In the genomic region with DNA sequence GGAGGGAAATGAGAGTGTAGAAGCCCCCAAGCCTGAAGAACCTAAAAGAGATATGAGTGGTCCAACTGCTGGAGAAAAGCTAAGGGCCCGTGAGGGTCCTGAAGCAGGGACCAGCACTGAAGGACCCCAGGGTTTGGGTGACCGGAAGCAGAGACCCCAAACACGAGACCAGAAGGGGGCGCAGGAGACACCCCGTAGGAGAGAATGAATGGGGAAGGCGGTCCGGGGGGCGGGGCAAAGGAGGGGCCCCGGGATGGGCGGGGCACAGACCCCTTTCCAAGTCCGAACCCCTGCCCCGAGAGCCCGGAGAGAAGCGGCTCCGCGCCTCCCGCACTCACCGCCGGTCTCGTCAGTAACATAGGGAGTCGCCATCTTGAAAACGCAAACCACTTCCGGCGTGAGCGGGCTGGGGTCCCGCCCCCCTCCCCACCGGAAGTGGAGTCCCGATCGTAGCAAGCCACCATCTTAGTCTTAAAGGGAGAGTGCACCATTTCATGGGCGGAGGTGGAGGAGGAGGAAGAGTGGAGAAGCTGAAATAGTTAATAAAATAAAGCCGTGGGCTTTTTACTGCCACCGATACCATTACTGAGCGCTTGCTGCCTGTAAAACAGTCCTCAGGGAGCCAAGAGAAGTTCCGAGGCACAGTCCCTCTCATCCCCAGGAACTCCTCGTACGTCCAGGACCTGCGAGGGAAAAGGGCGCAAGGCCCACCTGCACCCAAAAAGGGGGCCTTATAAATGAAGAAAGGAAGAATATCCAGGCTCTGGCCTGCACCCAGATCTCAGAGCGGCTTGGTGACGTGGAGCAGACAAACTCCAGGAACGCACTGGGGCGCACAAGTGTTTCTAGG, we compare ENCODE assay signal across 8 cellular contexts. TPM values are rescaled to one million over a fixed set of nuclear protein-coding genes. Genes with fewer than 3 reads are reported as not detected.
DNase-seq lines count a peak whose midpoint lies in the region; ATAC-seq, FAIRE-seq and TF ChIP-seq lines count a peak whose summit lies in the region.

No MANE protein-coding gene starts in this region.

- peak; percentile 81 for TF ChIP-seq CTCF in DND-41 (IDR thresholded peaks at IDR 0.05; ENCODE audit: borderline replicate concordance, extremely low read depth, low read length, poor library complexity, severe bottlenecking)
- TF ChIP-seq CTCF in fibroblast of lung (conservative IDR thresholded peaks at IDR 0.05 in 1 of 2, IDR thresholded peaks at IDR 0.05 in 1 of 2; ENCODE audit: low read depth in 1 of 2, low read length in 2 of 2), result peak; percentile 68 to 79

- peak overlapping the region; percentile 77 for H2AFZ ChIP-seq in DND-41 (ENCODE audit: low read depth, low read length)
- peak overlapping the region; percentile 86 for H2AFZ ChIP-seq in fibroblast of lung (ENCODE audit: low read length)

- H3K27ac Mint-ChIP-seq in activated T-helper 1 cell treated with anti-CD3 and anti-CD28 coated beads, Interleukin-12 subunit alpha, Interleukin-12 subunit beta, Interleukin-2, Interleukin-4 antibody, amounts not matched to agents 30 ng/mL and 10 ng/mL and 1 ng/mL, durations not matched to agents 14 hours and 24 hours and 36 hours, result peak overlapping the region; percentile 96
- H3K27ac Mint-ChIP-seq in naive thymus-derived CD8-positive, alpha-beta T cell, result peak overlapping the region; percentile 95 to 100 (median 98)
- H3K27ac Mint-ChIP-seq in stimulated activated naive B cell treated with anti-CD40 and anti-IgM and Interleukin-4, amounts not matched to agents 10 μg/mL and 1 μg/mL and 100 μg/mL, for 72 hours, result peak overlapping the region; percentile 99

- H3K79me2 ChIP-seq in DND-41 (ENCODE audit: insufficient read depth, low read length) (peaks cover 77% of the 10 kb centered on the region), fibroblast of lung (ENCODE audit: control insufficient read depth, insufficient read depth, low read length) (peaks cover 41% of the 10 kb centered on the region)

- ATAC-seq in DND-41 (ENCODE audit: insufficient read depth, low read depth) (peak; percentile 35), GM21786 (IDR thresholded peaks at IDR 0.05; ENCODE audit: unreplicated experiment) (peak; percentile 40)
- ATAC-seq in naive thymus-derived CD8-positive, alpha-beta T cell, result peak; percentile 41 to 46
- peak; percentile 57 to 59 for ATAC-seq in stimulated activated naive B cell treated with anti-CD40 and anti-IgM and Interleukin-4, amounts not matched to agents 10 μg/mL and 1 μg/mL and 100 μg/mL, for 72 hours (replicated peaks)

- no peaks in the 10 kb centered on the region for H3K9me3 ChIP-seq in DND-41 (ENCODE audit: insufficient read depth, low read length, severe bottlenecking)
- no peaks in the 10 kb centered on the region for H3K9me3 ChIP-seq in fibroblast of lung (ENCODE audit: control insufficient read depth, insufficient read depth, low read depth, low read length)

- DNase-seq in DND-41, result peak; percentile 96
- DNase-seq in Kasumi-1 (lab: John Stamatoyannopoulos, UW), result peak; percentile 94 to 95
- DNase-seq in RCC 7860 (ENCODE audit: low spot score), result peak; percentile 81
- peak; percentile 85 for DNase-seq in activated T-helper 1 cell treated with anti-CD3 and anti-CD28 coated beads, Interleukin-12 subunit alpha, Interleukin-12 subunit beta, Interleukin-2, Interleukin-4 antibody, amounts not matched to agents 30 ng/mL and 10 ng/mL and 1 ng/mL, durations not matched to agents 14 hours and 24 hours and 36 hours (ENCODE audit: low spot score)
- peak; percentile 92 to 94 for DNase-seq in fibroblast of lung (ENCODE audit: low read depth in 2 of 2)
- peak; percentile 77 to 96 (median 88) for DNase-seq in naive thymus-derived CD8-positive, alpha-beta T cell
- peak; percentile 78 for DNase-seq in stimulated activated naive B cell treated with anti-CD40 and anti-IgM and Interleukin-4, amounts not matched to agents 10 μg/mL and 1 μg/mL and 100 μg/mL, for 72 hours

- H3K27me3 Mint-ChIP-seq in activated T-helper 1 cell treated with anti-CD3 and anti-CD28 coated beads, Interleukin-12 subunit alpha, Interleukin-12 subunit beta, Interleukin-2, Interleukin-4 antibody, amounts not matched to agents 30 ng/mL and 10 ng/mL and 1 ng/mL, durations not matched to agents 14 hours and 24 hours and 36 hours (ENCODE audit: insufficient read depth), result no peaks in the 10 kb centered on the region
- no peaks in the 10 kb centered on the region for H3K27me3 Mint-ChIP-seq in naive thymus-derived CD8-positive, alpha-beta T cell
- H3K27me3 Mint-ChIP-seq in stimulated activated naive B cell treated with anti-CD40 and anti-IgM and Interleukin-4, amounts not matched to agents 10 μg/mL and 1 μg/mL and 100 μg/mL, for 72 hours, result no peaks in the 10 kb centered on the region

- H3K36me3 Mint-ChIP-seq in activated T-helper 1 cell treated with anti-CD3 and anti-CD28 coated beads, Interleukin-12 subunit alpha, Interleukin-12 subunit beta, Interleukin-2, Interleukin-4 antibody, amounts not matched to agents 30 ng/mL and 10 ng/mL and 1 ng/mL, durations not matched to agents 14 hours and 24 hours and 36 hours (ENCODE audit: low read depth), result peaks cover 27% of the 10 kb centered on the region
- H3K36me3 Mint-ChIP-seq in naive thymus-derived CD8-positive, alpha-beta T cell, result peaks cover 14 to 28% (median 19%) of the 10 kb centered on the region in 3 donors
- peaks cover 24 to 38% of the 10 kb centered on the region in 2 donors for H3K36me3 Mint-ChIP-seq in stimulated activated naive B cell treated with anti-CD40 and anti-IgM and Interleukin-4, amounts not matched to agents 10 μg/mL and 1 μg/mL and 100 μg/mL, for 72 hours

- H3K27ac ChIP-seq in DND-41 (ENCODE audit: low read length), result peak overlapping the region; percentile 99
- peak overlapping the region; percentile 94 for H3K27ac ChIP-seq in fibroblast of lung (ENCODE audit: insufficient read depth, low read length)

- peaks cover 39% of the 10 kb centered on the region for H3K36me3 ChIP-seq in DND-41 (ENCODE audit: insufficient read depth, low read length)
- no peaks in the 10 kb centered on the region for H3K36me3 ChIP-seq in fibroblast of lung (ENCODE audit: control insufficient read depth, insufficient read depth, low read length)

- H3K4me3 Mint-ChIP-seq in activated T-helper 1 cell treated with anti-CD3 and anti-CD28 coated beads, Interleukin-12 subunit alpha, Interleukin-12 subunit beta, Interleukin-2, Interleukin-4 antibody, amounts not matched to agents 30 ng/mL and 10 ng/mL and 1 ng/mL, durations not matched to agents 14 hours and 24 hours and 36 hours, result peak overlapping the region; percentile 90
- H3K4me3 Mint-ChIP-seq in naive thymus-derived CD8-positive, alpha-beta T cell, result peak overlapping the region; percentile 92 to 100 (median 98)
- H3K4me3 Mint-ChIP-seq in stimulated activated naive B cell treated with anti-CD40 and anti-IgM and Interleukin-4, amounts not matched to agents 10 μg/mL and 1 μg/mL and 100 μg/mL, for 72 hours, result peak overlapping the region; percentile 90 to 98

- POLR2A ChIA-PET in naive thymus-derived CD8-positive, alpha-beta T cell (lab: Charles Lee), result interaction anchor here (0.6 to 10.9 kb wide), 36 partner anchors 10 to 1647 kb away, joined by 3 to 293 read pairs (median 4); partner anchors contain the start of genes BLOC1S1, CBX5, DNAJC14 and GDF11

- H3K4me2 ChIP-seq in DND-41 (ENCODE audit: insufficient read depth, low read length) (peak overlapping the region; percentile 94), fibroblast of lung (ENCODE audit: extremely low read depth, insufficient read depth, low read length) (peak overlapping the region; percentile 81)

- H3K4me3 ChIP-seq in DND-41 (ENCODE audit: low read depth in 1 of 2, low read length in 2 of 2) (peak overlapping the region; percentile 70 to 78), fibroblast of lung (replicated peaks in 1 of 4; ENCODE audit: control extremely low read depth in 1 of 4, insufficient read depth in 1 of 4, low read depth in 3 of 4, low read length in 4 of 4) (peak overlapping the region; percentile 84 to 100 (median 98))

- H3K9me3 Mint-ChIP-seq in activated T-helper 1 cell treated with anti-CD3 and anti-CD28 coated beads, Interleukin-12 subunit alpha, Interleukin-12 subunit beta, Interleukin-2, Interleukin-4 antibody, amounts not matched to agents 30 ng/mL and 10 ng/mL and 1 ng/mL, durations not matched to agents 14 hours and 24 hours and 36 hours, result no peaks in the 10 kb centered on the region
- H3K9me3 Mint-ChIP-seq in naive thymus-derived CD8-positive, alpha-beta T cell, result no peaks in the 10 kb centered on the region
- no peaks in the 10 kb centered on the region for H3K9me3 Mint-ChIP-seq in stimulated activated naive B cell treated with anti-CD40 and anti-IgM and Interleukin-4, amounts not matched to agents 10 μg/mL and 1 μg/mL and 100 μg/mL, for 72 hours

- H3K9ac ChIP-seq in DND-41 (ENCODE audit: low read depth, low read length) (peak overlapping the region; percentile 99), fibroblast of lung (ENCODE audit: insufficient read depth, low read length) (peak overlapping the region; percentile 90)

- H4K20me1 ChIP-seq in DND-41 (ENCODE audit: insufficient read depth, low read length) (peaks cover 7% of the 10 kb centered on the region; the same call in 1 of the 2 replicates), fibroblast of lung (ENCODE audit: control insufficient read depth, extremely low read depth, insufficient read depth, low read length) (no peaks in the 10 kb centered on the region)

- H3K4me1 ChIP-seq in DND-41 (ENCODE audit: insufficient read depth, low read length) (peaks cover 62% of the 10 kb centered on the region), fibroblast of lung (ENCODE audit: control insufficient read depth, extremely low read depth, insufficient read depth, low read length) (peaks cover 12% of the 10 kb centered on the region)

- intact Hi-C loops in activated T-helper 1 cell treated with anti-CD3 and anti-CD28 coated beads, Interleukin-12 subunit alpha, Interleukin-12 subunit beta, Interleukin-2, Interleukin-4 antibody, amounts not matched to agents 30 ng/mL and 10 ng/mL and 1 ng/mL, durations not matched to agents 14 hours and 24 hours and 36 hours (cut with micrococcal nuclease), result loop anchor here (1.0 to 5.0 kb wide), 9 partner anchors 13 to 1825 kb away; partner anchors contain the start of genes CDK4, DDIT3, DNAJC14 and MBD6

- H3K27me3 ChIP-seq in DND-41 (ENCODE audit: insufficient read depth, low read length, poor library complexity) (no peaks in the 10 kb centered on the region), fibroblast of lung (ENCODE audit: control insufficient read depth, insufficient read depth, low read length) (no peaks in the 10 kb centered on the region)

- FAIRE-seq in RCC 7860 (lab: Jason Lieb, UNC), result peak; percentile 12

- H3K4me1 Mint-ChIP-seq in activated T-helper 1 cell treated with anti-CD3 and anti-CD28 coated beads, Interleukin-12 subunit alpha, Interleukin-12 subunit beta, Interleukin-2, Interleukin-4 antibody, amounts not matched to agents 30 ng/mL and 10 ng/mL and 1 ng/mL, durations not matched to agents 14 hours and 24 hours and 36 hours (ENCODE audit: low read depth), result peaks cover 52% of the 10 kb centered on the region
- H3K4me1 Mint-ChIP-seq in naive thymus-derived CD8-positive, alpha-beta T cell, result peaks cover 34 to 67% (median 51%) of the 10 kb centered on the region in 4 donors
- H3K4me1 Mint-ChIP-seq in stimulated activated naive B cell treated with anti-CD40 and anti-IgM and Interleukin-4, amounts not matched to agents 10 μg/mL and 1 μg/mL and 100 μg/mL, for 72 hours, result peaks cover 42 to 59% of the 10 kb centered on the region in 2 donors

RNA-seq across cellular contexts. Expression of gene PYM1, which starts 0.7 kb away (rescaled TPM):
- 38.8 and 40.5 TPM in 2 replicates for total RNA-seq in activated T-helper 1 cell treated with anti-CD3 and anti-CD28 coated beads, Interleukin-12 subunit alpha, Interleukin-12 subunit beta, Interleukin-2, Interleukin-4 antibody, amounts not matched to agents 30 ng/mL and 10 ng/mL and 1 ng/mL, durations not matched to agents 14 hours and 24 hours and 36 hours
- 28.5 and 38.6 TPM in 2 replicates for total RNA-seq in fibroblast of lung
- 27.8 and 29.3 TPM in 2 replicates for polyA plus RNA-seq in fibroblast of lung
- 30.1 and 30.3 TPM in 2 replicates for polyA plus RNA-seq in fibroblast of lung (2012)
- 8.1 and 16.2 TPM in 2 replicates for polyA minus RNA-seq in fibroblast of lung (ENCODE audit: low replicate concordance)
- 10 to 100 TPM; 33.1 to 44.4 TPM for total RNA-seq in naive thymus-derived CD8-positive, alpha-beta T cell
- polyA plus RNA-seq in naive thymus-derived CD8-positive, alpha-beta T cell, result 10 to 100 TPM; 54.4 to 65.7 (median 55.0) TPM

RNA-seq across cellular contexts. Expression of gene DGKA, which starts 4.0 kb away (rescaled TPM):
- 352 and 379 TPM in 2 replicates for total RNA-seq in activated T-helper 1 cell treated with anti-CD3 and anti-CD28 coated beads, Interleukin-12 subunit alpha, Interleukin-12 subunit beta, Interleukin-2, Interleukin-4 antibody, amounts not matched to agents 30 ng/mL and 10 ng/mL and 1 ng/mL, durations not matched to agents 14 hours and 24 hours and 36 hours
- total RNA-seq in fibroblast of lung, result 24.4 and 51.9 TPM in 2 replicates
- polyA plus RNA-seq in fibroblast of lung, result 41.4 and 44.7 TPM in 2 replicates
- 45.0 and 49.4 TPM in 2 replicates for polyA plus RNA-seq in fibroblast of lung (2012)
- polyA minus RNA-seq in fibroblast of lung (ENCODE audit: low replicate concordance), result 66.7 and 111 TPM in 2 replicates
- 1,000 to 10,000 TPM; 1,302 to 1,328 TPM for total RNA-seq in naive thymus-derived CD8-positive, alpha-beta T cell
- 100 to 1,000 TPM; 145 to 378 (median 232) TPM for polyA plus RNA-seq in naive thymus-derived CD8-positive, alpha-beta T cell

RNA-seq across cellular contexts. Expression of gene PMEL, which starts 38.9 kb away (rescaled TPM):
- total RNA-seq in activated T-helper 1 cell treated with anti-CD3 and anti-CD28 coated beads, Interleukin-12 subunit alpha, Interleukin-12 subunit beta, Interleukin-2, Interleukin-4 antibody, amounts not matched to agents 30 ng/mL and 10 ng/mL and 1 ng/mL, durations not matched to agents 14 hours and 24 hours and 36 hours, result 0.29 TPM in 1 of 2 replicates, not detected in the other
- total RNA-seq in fibroblast of lung, result 0.26 and 0.50 TPM in 2 replicates
- polyA plus RNA-seq in fibroblast of lung, result 0.41 and 0.84 TPM in 2 replicates
- 0.25 and 0.86 TPM in 2 replicates for polyA plus RNA-seq in fibroblast of lung (2012)
- 6.1 TPM in 1 of 2 replicates, not detected in the other for polyA minus RNA-seq in fibroblast of lung (ENCODE audit: low replicate concordance)
- total RNA-seq in naive thymus-derived CD8-positive, alpha-beta T cell, result not detected
- under 1 TPM in 1 of 3 donors, not detected in 2; 0.15 TPM for polyA plus RNA-seq in naive thymus-derived CD8-positive, alpha-beta T cell

RNA-seq across cellular contexts. Expression of gene CDK2, which starts 39.7 kb away (rescaled TPM):
- 93.5 and 109 TPM in 2 replicates for total RNA-seq in activated T-helper 1 cell treated with anti-CD3 and anti-CD28 coated beads, Interleukin-12 subunit alpha, Interleukin-12 subunit beta, Interleukin-2, Interleukin-4 antibody, amounts not matched to agents 30 ng/mL and 10 ng/mL and 1 ng/mL, durations not matched to agents 14 hours and 24 hours and 36 hours
- total RNA-seq in fibroblast of lung, result 12.7 and 14.6 TPM in 2 replicates
- polyA plus RNA-seq in fibroblast of lung, result 32.5 and 43.5 TPM in 2 replicates
- 22.4 and 39.5 TPM in 2 replicates for polyA plus RNA-seq in fibroblast of lung (2012)
- polyA minus RNA-seq in fibroblast of lung (ENCODE audit: low replicate concordance), result 70.4 and 79.3 TPM in 2 replicates
- total RNA-seq in naive thymus-derived CD8-positive, alpha-beta T cell, result 10 to 100 TPM; 27.5 to 30.8 TPM
- polyA plus RNA-seq in naive thymus-derived CD8-positive, alpha-beta T cell, result 10 to 100 TPM in 1 of 3 donors, 1 to 10 TPM in 2; 8.0 to 12.4 (median 9.5) TPM

RNA-seq across cellular contexts. Expression of gene RAB5B, which starts 46.9 kb away (rescaled TPM):
- total RNA-seq in activated T-helper 1 cell treated with anti-CD3 and anti-CD28 coated beads, Interleukin-12 subunit alpha, Interleukin-12 subunit beta, Interleukin-2, Interleukin-4 antibody, amounts not matched to agents 30 ng/mL and 10 ng/mL and 1 ng/mL, durations not matched to agents 14 hours and 24 hours and 36 hours, result 42.6 and 47.0 TPM in 2 replicates
- 46.2 and 55.3 TPM in 2 replicates for total RNA-seq in fibroblast of lung
- 144 and 193 TPM in 2 replicates for polyA plus RNA-seq in fibroblast of lung
- polyA plus RNA-seq in fibroblast of lung (2012), result 67.9 and 91.2 TPM in 2 replicates
- polyA minus RNA-seq in fibroblast of lung (ENCODE audit: low replicate concordance), result 87.0 and 98.6 TPM in 2 replicates
- 10 to 100 TPM; 88.9 to 95.2 TPM for total RNA-seq in naive thymus-derived CD8-positive, alpha-beta T cell
- 10 to 100 TPM; 61.6 to 69.4 (median 65.9) TPM for polyA plus RNA-seq in naive thymus-derived CD8-positive, alpha-beta T cell

Comparison
In these comparisons a context has a peak if more than half of its experiments do, and no peak if none do; other contexts are left out.
1. Peak in every context shown above with its lines: DNase-seq, ATAC-seq, H3K4me3 ChIP-seq and H3K27ac ChIP-seq.